22 cellular contexts compared by ENCODE assay signal in genomic region chr6:121557146-121557545, GRCh38.
"Had no signal": no experiment of that assay in that cellular context is flagged by ENCODE, and none has a peak within 500 bp of the region (broad histone marks: within the 10 kb centered on the region; RNA-seq: fewer than 3 reads in every experiment).

No MANE protein-coding gene starts in this region.

- H3K27me3 ChIP-seq: colonic mucosa, esophagus muscularis mucosa, esophagus squamous epithelium, foreskin keratinocyte, gastrocnemius medialis, gastroesophageal sphincter, heart left ventricle, heart right ventricle had no signal

- H3K4me3 ChIP-seq: colonic mucosa, coronary artery, esophagus muscularis mucosa, esophagus squamous epithelium, gastrocnemius medialis, gastroesophageal sphincter, heart left ventricle, heart right ventricle had no signal

- H3K36me3 ChIP-seq: colonic mucosa, esophagus muscularis mucosa, esophagus squamous epithelium, gastrocnemius medialis, gastroesophageal sphincter, heart left ventricle, heart right ventricle had no signal

- ATAC-seq: effector memory CD8-positive, alpha-beta T cell; esophagus mucosa; foreskin keratinocyte; gastrocnemius medialis; gastroesophageal sphincter; heart left ventricle had no signal

- H3K4me1 ChIP-seq: colonic mucosa, esophagus muscularis mucosa, esophagus squamous epithelium, foreskin keratinocyte, gastrocnemius medialis, gastroesophageal sphincter, heart left ventricle, heart right ventricle had no signal

- H3K27ac ChIP-seq: colonic mucosa, coronary artery, epithelial cell of prostate, esophagus muscularis mucosa, esophagus squamous epithelium, foreskin keratinocyte, gastrocnemius medialis, gastroesophageal sphincter, heart left ventricle, heart right ventricle had no signal

- DNase-seq: colonic mucosa; cortex of kidney; effector CD4-positive, alpha-beta T cell; effector CD8-positive, alpha-beta T cell; effector memory CD4-positive, alpha-beta T cell; effector memory CD8-positive, alpha-beta T cell; endodermal cell; erythroblast; esophagus squamous epithelium; foreskin fibroblast; foreskin keratinocyte; foreskin melanocyte; gastrocnemius medialis; glutamatergic neuron; head of caudate nucleus; heart left ventricle; heart right ventricle had no signal

- H3K9me3 ChIP-seq: colonic mucosa, esophagus muscularis mucosa, esophagus squamous epithelium, gastrocnemius medialis, gastroesophageal sphincter, heart right ventricle had no signal
